8 cellular contexts compared by ENCODE assay signal in the genomic region with DNA sequence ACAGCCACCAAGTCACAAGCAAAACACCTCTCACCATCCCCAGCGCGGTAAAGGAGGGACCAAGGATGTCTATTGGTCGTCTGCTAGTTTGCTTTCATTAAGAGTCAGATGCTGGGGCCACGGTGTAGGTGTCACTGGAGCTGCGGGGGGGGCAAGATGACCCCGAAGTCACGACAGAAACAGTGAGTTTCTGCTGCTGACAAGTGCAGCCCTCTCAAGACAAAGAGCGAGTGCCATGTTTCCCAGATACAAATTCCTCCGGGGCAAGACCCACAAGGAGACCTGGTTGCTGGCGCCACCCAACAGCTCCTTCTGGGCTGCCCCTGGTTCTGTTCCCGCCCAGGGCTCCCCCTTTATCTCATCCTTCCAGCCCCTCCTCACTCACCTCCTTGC. TPM values are rescaled to one million over a fixed set of nuclear protein-coding genes. Genes with fewer than 3 reads are reported as not detected.
DNase-seq lines count a peak whose midpoint lies in the region; ATAC-seq and TF ChIP-seq lines count a peak whose summit lies in the region.

No MANE protein-coding gene starts in this region.

- H3K27ac Mint-ChIP-seq in activated CD4-positive, alpha-beta memory T cell treated with anti-CD3 and anti-CD28 coated beads, Interleukin-2, amount 10 ng/mL, durations not matched to agents 7 days and 5 days: peak overlapping the region; percentile 88
- peak overlapping the region; percentile 72 for H3K27ac Mint-ChIP-seq in nephron progenitor cell

- no peak for TF ChIP-seq POLR2A in IMR-90 (IDR thresholded peaks at IDR 0.05; ENCODE audit: low read depth, low read length)
- no peak for TF ChIP-seq POLR2A in esophagus muscularis mucosa (IDR thresholded peaks at IDR 0.05; ENCODE audit: low read depth)

- WGBS in IMR-90 (ENCODE audit: extremely low coverage in 2 of 2, insufficient read length in 1 of 2), 2 experiments: 0% methylated on average over 8 of the region's 11 CpGs; no CpG with 5 or more reads in 1 of the 2 experiments
- WGBS in esophagus muscularis mucosa: 2% methylated on average over 7 of the region's 11 CpGs

- H3K27me3 ChIP-seq in IMR-90 (ENCODE audit: control insufficient read depth, insufficient read depth, low read length) (peaks cover 2% of the 10 kb centered on the region; the same call in 1 of the 2 replicates), esophagus muscularis mucosa (no peaks in the 10 kb centered on the region), tibial artery (no peaks in the 10 kb centered on the region)

- peak overlapping the region; percentile 61 to 87; a peak in 2 of 4 replicates for H4K8ac ChIP-seq in IMR-90 (ENCODE audit: low read depth in 2 of 2, low read length in 2 of 2)

- H2AK5ac ChIP-seq in IMR-90 (ENCODE audit: low read depth, low read length): peak overlapping the region; percentile 29; the same call in 1 of the 2 replicates

- peaks cover 37% of the 10 kb centered on the region for H3K36me3 Mint-ChIP-seq in activated CD4-positive, alpha-beta memory T cell treated with anti-CD3 and anti-CD28 coated beads, Interleukin-2, amount 10 ng/mL, durations not matched to agents 7 days and 5 days (ENCODE audit: low read depth)
- peaks cover 33% of the 10 kb centered on the region for H3K36me3 Mint-ChIP-seq in nephron progenitor cell (ENCODE audit: low read depth)

- H3K9me3 Mint-ChIP-seq in activated CD4-positive, alpha-beta memory T cell treated with anti-CD3 and anti-CD28 coated beads, Interleukin-2, amount 10 ng/mL, durations not matched to agents 7 days and 5 days: no peaks in the 10 kb centered on the region
- H3K9me3 Mint-ChIP-seq in nephron progenitor cell: no peaks in the 10 kb centered on the region

- peak overlapping the region; percentile 98 for H2AFZ ChIP-seq in IMR-90 (replicated peaks; ENCODE audit: low read length, poor library complexity)

- H3K23ac ChIP-seq in IMR-90 (ENCODE audit: low read depth, low read length): peak overlapping the region; percentile 41

- no peak for TF ChIP-seq CTCF in IMR-90 (conservative IDR thresholded peaks at IDR 0.05; ENCODE audit: low read depth, low read length)
- TF ChIP-seq CTCF in esophagus muscularis mucosa (IDR thresholded peaks at IDR 0.05): no peak
- TF ChIP-seq CTCF in nephron progenitor cell (IDR thresholded peaks at IDR 0.05): no peak
- TF ChIP-seq CTCF in tibial artery (IDR thresholded peaks at IDR 0.05): no peak

- ATAC-seq in IMR-90 (ENCODE audit: low read depth) (peak; percentile 24), GM19467 (IDR thresholded peaks at IDR 0.05; ENCODE audit: unreplicated experiment) (no peak)

- peaks cover 25% of the 10 kb centered on the region for H3K4me1 Mint-ChIP-seq in activated CD4-positive, alpha-beta memory T cell treated with anti-CD3 and anti-CD28 coated beads, Interleukin-2, amount 10 ng/mL, durations not matched to agents 7 days and 5 days
- H3K4me1 Mint-ChIP-seq in nephron progenitor cell: peaks cover 24% of the 10 kb centered on the region

- TF ChIP-seq EP300 in esophagus muscularis mucosa (IDR thresholded peaks at IDR 0.05): no peak

- peak overlapping the region; percentile 84 for H2BK5ac ChIP-seq in IMR-90 (ENCODE audit: low read depth, low read length, poor library complexity, severe bottlenecking)

- H2BK120ac ChIP-seq in IMR-90 (ENCODE audit: low read depth, low read length): no peak overlapping the region

- dilution Hi-C loops in IMR-90 (cut with HindIII; ENCODE audit: low sequenced_read_pairs, unreplicated experiment): no loop called here

- no TSS peak for BruUV-seq in IMR-90 (replicated peaks; lab: Mats Ljungman, UMichigan)

- H3K9me3 ChIP-seq in IMR-90 (ENCODE audit: control insufficient read depth, insufficient read depth, low read length) (no peaks in the 10 kb centered on the region), esophagus muscularis mucosa (no peaks in the 10 kb centered on the region), tibial artery (no peaks in the 10 kb centered on the region)

- POLR2A ChIA-PET in IMR-90 (lab: Charles Lee; ENCODE audit: unreplicated experiment): interaction anchor here (0.7 kb wide), 2 partner anchors 72 to 110 kb away, joined by 3 read pairs; no protein-coding TSS in a partner anchor
- POLR2A ChIA-PET in activated CD4-positive, alpha-beta memory T cell treated with anti-CD3 and anti-CD28 coated beads, Interleukin-2, amount 10 ng/mL, durations not matched to agents 7 days and 5 days (lab: Charles Lee): interaction anchor here (0.9 to 3.2 kb wide), 14 partner anchors 12 to 312 kb away, joined by 3 to 12 read pairs (median 4); a partner anchor contains a TSS

- in situ Hi-C loops in ACHN (cut with HindIII; ENCODE audit: low pct_ligation_motif_present, low pct_unique_long_range_greater_than_20kb, low sequenced_read_pairs) (no loop called here), IMR-90 (cut with MboI; ENCODE audit: low sequenced_read_pairs) (no loop called here)

- H3K4ac ChIP-seq in IMR-90 (ENCODE audit: low read depth, low read length): peak overlapping the region; percentile 57; the same call in 1 of the 2 replicates

- peak; percentile 11 for DNase-seq in ACHN
- DNase-seq in GM19238 (ENCODE audit: insufficient read length, low spot score): peak; percentile 31
- no peak for DNase-seq in IMR-90
- DNase-seq in activated CD4-positive, alpha-beta memory T cell treated with anti-CD3 and anti-CD28 coated beads, Interleukin-2, amount 10 ng/mL, durations not matched to agents 7 days and 5 days: peak; percentile 58
- DNase-seq in esophagus muscularis mucosa (ENCODE audit: extremely low spot score): no peak
- no peak for DNase-seq in nephron progenitor cell
- DNase-seq in tibial artery: no peak

- peaks cover 9% of the 10 kb centered on the region; the same call in 1 of the 2 replicates for H3K9me1 ChIP-seq in IMR-90 (ENCODE audit: insufficient read depth, low read length)

- peak overlapping the region; percentile 35 for H2AK9ac ChIP-seq in IMR-90 (replicated peaks; ENCODE audit: low read depth, low read length, poor library complexity)

- H3K79me1 ChIP-seq in IMR-90 (ENCODE audit: low read depth in 1 of 2, low read length in 2 of 2): peaks cover 20 to 37% of the 10 kb centered on the region in 2 experiments

- H3K9ac ChIP-seq in IMR-90 (ENCODE audit: low read depth, low read length): peak overlapping the region; percentile 95

- H2BK20ac ChIP-seq in IMR-90 (ENCODE audit: low read depth, low read length): no peak overlapping the region

- peak overlapping the region; percentile 13; the same call in 1 of the 2 replicates for H3K56ac ChIP-seq in IMR-90 (ENCODE audit: extremely low read depth, insufficient read depth, low read length)

- no peak overlapping the region for H4K5ac ChIP-seq in IMR-90 (ENCODE audit: low read depth, low read length)

- H3K4me1 ChIP-seq in IMR-90 (ENCODE audit: control insufficient read depth, insufficient read depth, low read length) (peaks cover 3% of the 10 kb centered on the region), esophagus muscularis mucosa (peaks cover 21 to 26% (median 24%) of the 10 kb centered on the region in 4 donors), tibial artery (peaks cover 0 to 25% (median 10%) of the 10 kb centered on the region in 4 donors)

- intact Hi-C loops in IMR-90 (cut with micrococcal nuclease) (no loop called here), esophagus muscularis mucosa (cut with DNase I) (no loop called here), tibial artery (cut with DNase I; ENCODE audit: low total_unique reads) (loop anchor here (10.0 kb wide), 1 partner anchor 111 kb away; no protein-coding TSS in a partner anchor)

- peak overlapping the region; percentile 30; the same call in 1 of the 2 replicates for H3K14ac ChIP-seq in IMR-90 (replicated peaks; ENCODE audit: low read depth, low read length)

- H3K27ac ChIP-seq in IMR-90 (ENCODE audit: insufficient read depth, low read length): peak overlapping the region; percentile 95
- H3K27ac ChIP-seq in esophagus muscularis mucosa (replicated peaks in 1 of 4): peak overlapping the region; percentile 89 to 95 (median 90)
- peak overlapping the region; percentile 87 to 91 for H3K27ac ChIP-seq in tibial artery

- H3K27me3 Mint-ChIP-seq in activated CD4-positive, alpha-beta memory T cell treated with anti-CD3 and anti-CD28 coated beads, Interleukin-2, amount 10 ng/mL, durations not matched to agents 7 days and 5 days: peaks cover 6% of the 10 kb centered on the region
- H3K27me3 Mint-ChIP-seq in nephron progenitor cell (ENCODE audit: low read depth, poor library complexity): peaks cover 21% of the 10 kb centered on the region

- no peak overlapping the region for H3K18ac ChIP-seq in IMR-90 (ENCODE audit: low read depth, low read length)

- no peak overlapping the region for H2BK15ac ChIP-seq in IMR-90 (ENCODE audit: low read depth, low read length)

- H3K4me2 ChIP-seq in IMR-90 (ENCODE audit: low read depth, low read length): peak overlapping the region; percentile 97

- H3K4me3 ChIP-seq in IMR-90 (ENCODE audit: insufficient read depth, low read depth, low read length) (peak overlapping the region; percentile 88), esophagus muscularis mucosa (peak overlapping the region; percentile 80 to 94 (median 84)), tibial artery (peak overlapping the region; percentile 76 to 92)

- H4K20me1 ChIP-seq in IMR-90 (ENCODE audit: insufficient read depth, low read length): peaks cover 13% of the 10 kb centered on the region; the same call in 1 of the 2 replicates

- H3K36me3 ChIP-seq in IMR-90 (ENCODE audit: control insufficient read depth, insufficient read depth, low read length) (peaks cover 14% of the 10 kb centered on the region), esophagus muscularis mucosa (peaks cover 8 to 42% (median 22%) of the 10 kb centered on the region in 4 donors), tibial artery (peaks cover 0 to 28% (median 16%) of the 10 kb centered on the region in 3 donors)

- H3K4me3 Mint-ChIP-seq in activated CD4-positive, alpha-beta memory T cell treated with anti-CD3 and anti-CD28 coated beads, Interleukin-2, amount 10 ng/mL, durations not matched to agents 7 days and 5 days: peak overlapping the region; percentile 95
- peak overlapping the region; percentile 94 for H3K4me3 Mint-ChIP-seq in nephron progenitor cell

- no peak for TF ChIP-seq RAD21 in IMR-90 (IDR thresholded peaks at IDR 0.05; ENCODE audit: low read length)

- CTCF ChIA-PET in IMR-90 (lab: Yijun Ruan, JAX): interaction anchor here (1.6 to 3.2 kb wide), 6 partner anchors 11 to 115 kb away, joined by 3 to 18 read pairs (median 8); no protein-coding TSS in a partner anchor
- CTCF ChIA-PET in activated CD4-positive, alpha-beta memory T cell treated with anti-CD3 and anti-CD28 coated beads, Interleukin-2, amount 10 ng/mL, durations not matched to agents 7 days and 5 days (lab: Charles Lee): interaction anchor here (0.6 to 7.0 kb wide), 21 partner anchors 9 to 297 kb away, joined by 3 to 139 read pairs (median 6); a partner anchor contains a TSS

- peak overlapping the region; percentile 28 for H4K91ac ChIP-seq in IMR-90 (ENCODE audit: insufficient read depth, low read depth, low read length)

RNA-seq across cellular contexts. Expression of a gene that starts 0.7 kb away (rescaled TPM):
- total RNA-seq in IMR-90 (2012; rRNA removed) (10.8 and 15.6 TPM in 2 replicates), esophagus muscularis mucosa (10 to 100 TPM; 15.0 to 33.9 (median 21.9) TPM)
- 13.5 and 21.0 TPM in 2 replicates for polyA plus RNA-seq in IMR-90 (2012; rRNA removed)
- polyA plus RNA-seq in IMR-90 (2012; cell fraction: cytosol; rRNA removed): 2.5 and 4.0 TPM in 2 replicates
- 10.1 and 46.4 TPM in 2 replicates for polyA plus RNA-seq in IMR-90 (2012; cell fraction: nucleus; rRNA removed; ENCODE audit: low replicate concordance)
- total RNA-seq in activated CD4-positive, alpha-beta memory T cell treated with anti-CD3 and anti-CD28 coated beads, Interleukin-2, amount 10 ng/mL, durations not matched to agents 7 days and 5 days: 10 to 100 TPM; 42.8 to 43.9 TPM

RNA-seq across cellular contexts. Expression of a gene that starts 44.4 kb away (rescaled TPM):
- total RNA-seq in IMR-90 (2012; rRNA removed) (47.8 and 54.1 TPM in 2 replicates), esophagus muscularis mucosa (10 to 100 TPM; 16.1 to 29.5 (median 21.4) TPM)
- 57.8 and 60.8 TPM in 2 replicates for polyA plus RNA-seq in IMR-90 (2012; rRNA removed)
- 57.4 and 63.7 TPM in 2 replicates for polyA plus RNA-seq in IMR-90 (2012; cell fraction: cytosol; rRNA removed)
- polyA plus RNA-seq in IMR-90 (2012; cell fraction: nucleus; rRNA removed; ENCODE audit: low replicate concordance): 15.2 and 56.8 TPM in 2 replicates
- 10 to 100 TPM; 20.0 to 22.0 TPM for total RNA-seq in activated CD4-positive, alpha-beta memory T cell treated with anti-CD3 and anti-CD28 coated beads, Interleukin-2, amount 10 ng/mL, durations not matched to agents 7 days and 5 days

RNA-seq across cellular contexts. Expression of a gene that starts 47.5 kb away (rescaled TPM):
- 4.1 and 4.2 TPM in 2 replicates for total RNA-seq in IMR-90 (2012; rRNA removed)
- polyA plus RNA-seq in IMR-90 (2012; rRNA removed): 7.7 and 8.2 TPM in 2 replicates
- 4.6 and 6.1 TPM in 2 replicates for polyA plus RNA-seq in IMR-90 (2012; cell fraction: cytosol; rRNA removed)
- polyA plus RNA-seq in IMR-90 (2012; cell fraction: nucleus; rRNA removed; ENCODE audit: low replicate concordance): 18.8 and 32.0 TPM in 2 replicates
- total RNA-seq in activated CD4-positive, alpha-beta memory T cell treated with anti-CD3 and anti-CD28 coated beads, Interleukin-2, amount 10 ng/mL, durations not matched to agents 7 days and 5 days: 1 to 10 TPM; 1.4 to 1.8 TPM
- 1 to 10 TPM; 2.9 to 8.8 (median 4.4) TPM for total RNA-seq in esophagus muscularis mucosa

Comparison
In these comparisons a context has a peak if more than half of its experiments do, and no peak if none do; other contexts are left out.
1. DNase-seq: peak in ACHN (single experiment), GM19238 (single experiment) and activated CD4-positive, alpha-beta memory T cell treated with anti-CD3 and anti-CD28 coated beads, Interleukin-2, amount 10 ng/mL, durations not matched to agents 7 days and 5 days (single experiment); none in IMR-90 (single experiment), esophagus muscularis mucosa (single experiment), nephron progenitor cell (single experiment) and tibial artery (0 of 2).
2. Peak in every context shown above with its lines, with median percentiles within 50 percentile points of each other: H3K27ac ChIP-seq and H3K4me3 ChIP-seq.